ENCODE assay signal across 27 cellular contexts in genomic region chr4:150160473-150160872, GRCh38.
DNase-seq lines count a peak whose midpoint lies in the region; ATAC-seq, FAIRE-seq and TF ChIP-seq lines count a peak whose summit lies in the region.
"Had no signal": no experiment of that assay in that cellular context is flagged by ENCODE, and none has a peak within 500 bp of the region (broad histone marks: within the 10 kb centered on the region; RNA-seq: fewer than 3 reads in every experiment).

No MANE protein-coding gene starts in this region.

- H3K36me3 ChIP-seq in heart left ventricle (peaks cover 0 to 3% (median 0%) of the 10 kb centered on the region in 9 donors), right atrium auricular region (no peaks in the 10 kb centered on the region)
- H3K36me3 ChIP-seq: HAP-1, SJSA1 had no signal

- DNase-seq in heart left ventricle (no peak), right atrium auricular region (ENCODE audit: low spot score) (no peak), dermis microvascular lymphatic vessel endothelial cell (ENCODE audit: low read depth in 2 of 2) (peak; percentile 25 to 63), left colon (no peak), GM19239 (ENCODE audit: insufficient read length, low spot score) (no peak), DMS 273 (lab: John Stamatoyannopoulos, UW; ENCODE audit: unreplicated experiment) (no peak), T-helper 1 cell (no peak)
- DNase-seq: 8988T; AML-193; C1 segment of cervical spinal cord; Calu3; CD8-positive, alpha-beta T cell; DMS53; GDM1; IMR-90; NCI-H1092 treated with DMSO at 0.1 percent for 48 hours; NCI-H1436 treated with DMSO at 0.1 percent for 48 hours; NCI-H1930; NCI-H226; NCI-H524 treated with DMSO at 0.1 percent for 48 hours; NCI-H82 had no signal

- ATAC-seq in heart left ventricle: peak in 1 of 4 donors; percentile 21
- ATAC-seq in left colon: peak; percentile 24
- ATAC-seq: CD8-positive, alpha-beta T cell; GM23338 had no signal

- H3K4me3 ChIP-seq in heart left ventricle (no peak overlapping the region), right atrium auricular region (no peak overlapping the region)
- H3K4me3 ChIP-seq: GM23338, HAP-1, SJSA1 had no signal

- H3K27ac ChIP-seq in heart left ventricle: peak overlapping the region in 7 of 12 donors; percentile 6 to 69 (median 22)
- H3K27ac ChIP-seq in right atrium auricular region: no peak overlapping the region
- H3K27ac ChIP-seq: KMS-11, SJSA1 had no signal

- no peak for TF ChIP-seq CTCF in heart left ventricle (IDR thresholded peaks at IDR 0.05)
- no peak for TF ChIP-seq CTCF in right atrium auricular region (IDR thresholded peaks at IDR 0.05)

- no peak for TF ChIP-seq POLR2A in heart left ventricle (IDR thresholded peaks at IDR 0.05)

- peaks cover 0 to 43% (median 9%) of the 10 kb centered on the region in 12 donors for H3K4me1 ChIP-seq in heart left ventricle
- H3K4me1 ChIP-seq in right atrium auricular region: peaks cover 0 to 5% of the 10 kb centered on the region in 2 donors
- H3K4me1 ChIP-seq: SJSA1 had no signal

- no peaks in the 10 kb centered on the region for H3K27me3 ChIP-seq in heart left ventricle
- no peaks in the 10 kb centered on the region for H3K27me3 ChIP-seq in right atrium auricular region
- H3K27me3 ChIP-seq: SJSA1 had no signal

- FAIRE-seq in GM19239 (lab: Jason Lieb, UNC): no peak
- FAIRE-seq: HTR-8/SVneo, RCC 7860 had no signal

- 34 to 47% (median 41%) methylated on average over 2 of the region's 2 CpGs for WGBS in heart left ventricle, 4 donors

- H3K9me3 ChIP-seq in heart left ventricle (no peaks in the 10 kb centered on the region), right atrium auricular region (no peaks in the 10 kb centered on the region)
- H3K9me3 ChIP-seq: HAP-1, SJSA1 had no signal

- intact Hi-C loops in heart left ventricle (cut with DNase I): no loop called here
- intact Hi-C loops in left colon (cut with DNase I, micrococcal nuclease): no loop called here

Comparison
In these comparisons a context has a peak if more than half of its experiments do, and no peak if none do; other contexts are left out.
1. H3K27ac ChIP-seq: peak in heart left ventricle (7 of 12); none in right atrium auricular region (0 of 2).
2. DNase-seq: peak in dermis microvascular lymphatic vessel endothelial cell (2 of 2); none in heart left ventricle (0 of 5), right atrium auricular region (single experiment), left colon (0 of 2), GM19239 (single experiment), DMS 273 (single experiment) and T-helper 1 cell (0 of 5).